8 cellular contexts compared by ENCODE assay signal in the genomic region with DNA sequence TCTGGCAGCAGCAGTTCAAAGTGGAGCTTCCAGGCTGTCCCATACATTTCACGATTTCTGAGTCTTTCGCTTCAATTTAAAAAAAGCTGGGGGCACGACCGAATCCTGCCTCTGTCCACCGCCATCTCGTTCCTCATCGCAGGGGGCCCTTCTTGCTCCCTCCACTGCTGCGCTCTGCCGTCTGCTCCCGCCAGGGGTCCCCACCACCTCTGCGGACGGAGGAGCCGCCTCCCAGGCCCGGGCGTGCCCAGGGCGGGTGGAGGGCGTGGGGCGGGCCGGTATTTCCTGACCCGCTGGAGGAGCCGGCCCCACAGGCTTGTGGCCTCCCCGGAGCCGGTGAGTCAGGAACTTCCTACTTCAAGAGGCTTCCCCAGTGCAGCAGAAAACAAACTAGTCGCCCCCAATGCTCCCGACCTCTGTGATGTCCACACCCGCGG. TPM values are rescaled to one million over a fixed set of nuclear protein-coding genes. Genes with fewer than 3 reads are reported as not detected.
A peak's percentile ranks its signal among the peaks of the same experiment; 100 is the strongest.
DNase-seq lines count a peak whose midpoint lies in the region; ATAC-seq, FAIRE-seq and TF ChIP-seq lines count a peak whose summit lies in the region.

No MANE protein-coding gene starts in this region.

- H3K9me3 ChIP-seq in astrocyte (ENCODE audit: insufficient read depth, low read depth, low read length) (no peaks in the 10 kb centered on the region), aorta (ENCODE audit: control insufficient read depth, low read length) (no peaks in the 10 kb centered on the region)

- intact Hi-C loops in aorta (cut with DNase I), result loop anchor here (5.0 kb wide), 2 partner anchors 48 to 157 kb away; partner anchors contain the start of genes FNBP1 (in 2 of the 2), C9orf78 (in 1 of the 2) and USP20 (in 1 of the 2)

- no peaks in the 10 kb centered on the region for H3K9me3 Mint-ChIP-seq in astrocyte (ENCODE audit: unreplicated experiment)

- peak overlapping the region; percentile 72 for H3K4me2 ChIP-seq in astrocyte (ENCODE audit: low read length)

- H2AFZ ChIP-seq in astrocyte (ENCODE audit: low read depth, low read length), result peak overlapping the region; percentile 43

- peak; percentile 64 for DNase-seq in DMS153 (lab: John Stamatoyannopoulos, UW)
- DNase-seq in H4 (ENCODE audit: low spot score), result peak; percentile 82
- DNase-seq in NCI-H1092 (lab: John Stamatoyannopoulos, UW), result peak; percentile 60
- DNase-seq in T1000 (lab: John Stamatoyannopoulos, UW), result peak; percentile 89
- peak; percentile 84 for DNase-seq in astrocyte (ENCODE audit: low read depth)
- DNase-seq in hippocampal formation (lab: John Stamatoyannopoulos, UW), result peak; percentile 74 to 87
- DNase-seq in retinal pigment epithelial cell (ENCODE audit: low read depth), result peak; percentile 32
- peak; percentile 97 to 99 for DNase-seq in aorta

- peaks cover 5% of the 10 kb centered on the region for H4K20me1 ChIP-seq in astrocyte (ENCODE audit: insufficient read depth, low read length)

- peak overlapping the region; percentile 41 for H3K27ac Mint-ChIP-seq in astrocyte (ENCODE audit: unreplicated experiment)

- H3K27ac ChIP-seq in astrocyte (ENCODE audit: low read depth, low read length) (no peak overlapping the region), aorta (ENCODE audit: low read depth in 1 of 2, low read length in 2 of 2) (peak overlapping the region in 1 of 2 donors; percentile 53)

- peaks cover 42% of the 10 kb centered on the region for H3K4me1 ChIP-seq in astrocyte (ENCODE audit: insufficient read depth, low read length)
- H3K4me1 ChIP-seq in aorta (ENCODE audit: control insufficient read depth in 1 of 2, insufficient read depth in 2 of 2, low read length in 2 of 2), result no peaks in the 10 kb centered on the region

- no peaks in the 10 kb centered on the region for H3K36me3 ChIP-seq in astrocyte (ENCODE audit: insufficient read depth, low read length)
- peaks cover 0 to 8% of the 10 kb centered on the region in 2 donors for H3K36me3 ChIP-seq in aorta (ENCODE audit: control insufficient read depth in 1 of 2, insufficient read depth in 2 of 2, low read length in 1 of 2)

- no peak overlapping the region for H3K4me3 ChIP-seq in astrocyte (ENCODE audit: insufficient read depth, low read depth, low read length)
- H3K4me3 ChIP-seq in retinal pigment epithelial cell (ENCODE audit: low read length), result peak overlapping the region; percentile 32
- H3K4me3 ChIP-seq in aorta (ENCODE audit: low read length in 2 of 2), result no peak overlapping the region

- H3K4me1 Mint-ChIP-seq in astrocyte (ENCODE audit: low read depth, unreplicated experiment), result peaks cover 42% of the 10 kb centered on the region

- ATAC-seq in aorta (ENCODE audit: low FRiP score), result peak; percentile 95

- H3K4me3 Mint-ChIP-seq in astrocyte (ENCODE audit: unreplicated experiment), result no peak overlapping the region

- 1% methylated on average over 27 of the region's 27 CpGs for WGBS in aorta, 2 donors

- TF ChIP-seq CTCF in astrocyte (IDR thresholded peaks at IDR 0.05; ENCODE audit: insufficient read depth, low read depth, low read length) (peak; percentile 63), retinal pigment epithelial cell (conservative IDR thresholded peaks at IDR 0.05; ENCODE audit: low read depth, low read length) (peak; percentile 92)

- H3K27me3 Mint-ChIP-seq in astrocyte (ENCODE audit: low read depth, unreplicated experiment), result no peaks in the 10 kb centered on the region

- H3K27me3 ChIP-seq in astrocyte (ENCODE audit: insufficient read depth, low read length) (no peaks in the 10 kb centered on the region), aorta (ENCODE audit: control insufficient read depth in 1 of 2, insufficient read depth in 2 of 2, low read length in 1 of 2) (no peaks in the 10 kb centered on the region)

- peaks cover 9% of the 10 kb centered on the region for H3K36me3 Mint-ChIP-seq in astrocyte (ENCODE audit: low read depth, unreplicated experiment)

- no peaks in the 10 kb centered on the region for H3K79me2 ChIP-seq in astrocyte (ENCODE audit: insufficient read depth, low read length)

- H3K9ac ChIP-seq in astrocyte (ENCODE audit: low read length), result peak overlapping the region; percentile 51

- no peak for FAIRE-seq in astrocyte (lab: Jason Lieb, UNC)

RNA-seq across cellular contexts. Expression of gene USP20, which starts 50.4 kb away (rescaled TPM):
- 2.6 and 2.8 TPM in 2 replicates for total RNA-seq in H4 (2014; rRNA removed; shearing (Covaris generic))
- total RNA-seq in astrocyte (24.1 and 24.9 TPM in 2 replicates), aorta (10 to 100 TPM; 36.4 to 54.2 TPM)
- polyA plus RNA-seq in aorta, result 100 to 1,000 TPM in 1 of 2 donors, 10 to 100 TPM in 1; 15.9 to 108 TPM

RNA-seq across cellular contexts. Expression of gene C9orf78, which starts 50.6 kb away (rescaled TPM):
- 52.7 and 58.8 TPM in 2 replicates for total RNA-seq in H4 (2014; rRNA removed; shearing (Covaris generic))
- 37.8 and 38.0 TPM in 2 replicates for total RNA-seq in astrocyte
- total RNA-seq in aorta, result 10 to 100 TPM; 33.8 to 38.1 TPM
- 10 to 100 TPM; 67.5 to 93.0 TPM for polyA plus RNA-seq in aorta

Comparison
In these comparisons a context has a peak if more than half of its experiments do, and no peak if none do; other contexts are left out.
1. DNase-seq: peak in every context shown above with its lines; median percentile 98 in aorta; 89 in T1000; 84 in astrocyte; 82 in H4; 80 in hippocampal formation; 64 in DMS153; 60 in NCI-H1092; 32 in retinal pigment epithelial cell.